Comparison of ENCODE assay signal across 15 cellular contexts in the genomic region with DNA sequence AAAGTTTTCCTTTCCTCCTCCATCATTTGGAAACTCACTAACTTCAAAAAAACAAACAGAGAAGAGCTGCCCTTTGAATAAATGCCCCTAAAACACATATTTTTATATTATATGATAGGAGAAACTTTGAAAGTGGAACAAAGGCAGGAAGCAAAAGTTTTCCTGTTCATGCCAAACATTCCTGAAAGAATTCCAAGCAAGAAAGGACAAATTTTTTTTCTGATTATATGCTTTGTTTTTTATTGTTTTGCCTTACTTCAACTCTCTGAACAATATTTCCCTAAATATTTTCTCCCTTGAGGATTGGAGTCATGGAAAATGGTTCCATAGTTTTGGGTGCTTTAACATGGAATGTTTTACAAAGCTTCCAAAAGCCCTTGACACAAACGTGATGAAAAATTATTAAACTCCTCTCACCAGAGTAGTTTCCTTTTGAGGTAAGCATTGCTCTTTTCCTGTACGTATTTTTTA.
DNase-seq lines count a peak whose midpoint lies in the region; ATAC-seq and TF ChIP-seq lines count a peak whose summit lies in the region.
"Had no signal": no experiment of that assay in that cellular context is flagged by ENCODE, and none has a peak within 500 bp of the region (broad histone marks: within the 10 kb centered on the region; RNA-seq: fewer than 3 reads in every experiment).

No MANE protein-coding gene starts in this region.

- H3K4me1 Mint-ChIP-seq in osteocyte (ENCODE audit: unreplicated experiment): peaks cover 16% of the 10 kb centered on the region

- TF ChIP-seq CTCF in osteocyte (IDR thresholded peaks at IDR 0.05): no peak

- H3K4me3 ChIP-seq in adipocyte (ENCODE audit: low read length): peak overlapping the region; percentile 25

- DNase-seq in EH (ENCODE audit: low read depth): peak; percentile 12
- DNase-seq in adipocyte (ENCODE audit: low read depth): peak; percentile 5
- DNase-seq in glomerular endothelial cell (ENCODE audit: extremely low read depth, low read depth, low spot score): peak; percentile 72
- no peak for DNase-seq in osteocyte (ENCODE audit: extremely low spot score, unreplicated experiment)
- no peak for DNase-seq in HT-29 (ENCODE audit: low spot score)
- no peak for DNase-seq in NOMO-1 treated with dmso at 0.1 percent for 144 hours (lab: John Stamatoyannopoulos, UW; ENCODE audit: unreplicated experiment)
- DNase-seq: COR-L47, EL, HFFc6, NCI-H1092, NCI-H146, NCI-H2081, NCI-H774 had no signal

- H3K4me1 ChIP-seq in adipocyte (ENCODE audit: control insufficient read depth, insufficient read depth, low read length): peaks cover 15% of the 10 kb centered on the region

- H3K36me3 ChIP-seq in adipocyte (ENCODE audit: control insufficient read depth, insufficient read depth, low read length, severe bottlenecking): no peaks in the 10 kb centered on the region

- no peak for ATAC-seq in HG02840 (IDR thresholded peaks at IDR 0.05; ENCODE audit: low FRiP score, unreplicated experiment)

- no peaks in the 10 kb centered on the region for H3K9me3 Mint-ChIP-seq in osteocyte (ENCODE audit: unreplicated experiment)

- peak overlapping the region; percentile 24 for H3K27ac Mint-ChIP-seq in osteocyte (ENCODE audit: unreplicated experiment)
- H3K27ac Mint-ChIP-seq: HFFc6 had no signal

- peaks cover 8% of the 10 kb centered on the region for H3K27me3 Mint-ChIP-seq in osteocyte (ENCODE audit: unreplicated experiment)

- H3K9me3 ChIP-seq in adipocyte (ENCODE audit: control insufficient read depth, low read length): peaks cover 14% of the 10 kb centered on the region

- no peaks in the 10 kb centered on the region for H3K27me3 ChIP-seq in adipocyte (replicated peaks; ENCODE audit: control insufficient read depth, insufficient read depth, low read length)

- no peak overlapping the region for H3K9ac ChIP-seq in adipocyte (ENCODE audit: low read length)
- H3K9ac ChIP-seq: KMS-11 had no signal

- no peaks in the 10 kb centered on the region for H3K36me3 Mint-ChIP-seq in osteocyte (ENCODE audit: unreplicated experiment)

- no peak overlapping the region for H3K4me3 Mint-ChIP-seq in osteocyte (ENCODE audit: unreplicated experiment)
- H3K4me3 Mint-ChIP-seq: HFFc6 had no signal

Comparison
In these comparisons a context has a peak if more than half of its experiments do, and no peak if none do; other contexts are left out.
1. DNase-seq: peak in EH (single experiment), adipocyte (single experiment) and glomerular endothelial cell (single experiment); none in osteocyte (single experiment), HT-29 (single experiment) and NOMO-1 treated with dmso at 0.1 percent for 144 hours (single experiment).